19 cellular contexts compared by ENCODE assay signal in the genomic region with DNA sequence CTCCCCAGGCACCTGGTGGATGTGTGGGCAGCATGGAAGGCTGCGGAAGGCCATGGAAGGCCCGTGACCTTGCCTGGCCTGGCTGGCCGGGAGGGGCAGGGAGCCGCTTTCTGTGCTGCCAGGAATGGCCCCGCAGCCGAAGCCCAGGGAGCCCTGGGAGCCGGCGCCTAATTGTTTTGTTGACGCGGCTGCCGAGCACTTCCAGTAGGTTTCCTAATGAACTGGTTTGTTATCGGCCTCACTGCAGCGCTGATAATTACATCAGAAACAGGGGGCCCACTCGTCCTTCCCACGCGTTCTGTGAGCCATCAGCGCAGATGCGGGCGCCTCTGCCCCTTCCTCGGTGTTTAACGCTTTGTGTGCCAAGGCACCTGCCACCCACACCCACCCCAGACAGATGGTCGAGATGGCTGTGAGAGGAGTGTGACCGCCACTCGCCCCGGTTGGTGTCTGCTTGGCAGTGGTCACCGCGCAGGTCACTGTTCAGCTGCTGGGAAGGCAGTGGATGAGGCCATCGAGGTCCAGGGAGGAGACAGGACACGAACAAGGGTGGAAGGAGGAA.
A peak's percentile ranks its signal among the peaks of the same experiment; 100 is the strongest.
DNase-seq lines count a peak whose midpoint lies in the region; ATAC-seq, FAIRE-seq and TF ChIP-seq lines count a peak whose summit lies in the region.
"Had no signal": no experiment of that assay in that cellular context is flagged by ENCODE, and none has a peak within 500 bp of the region (broad histone marks: within the 10 kb centered on the region; RNA-seq: fewer than 3 reads in every experiment).

No MANE protein-coding gene starts in this region.

- peaks cover 31% of the 10 kb centered on the region for H3K36me3 Mint-ChIP-seq in nephron (ENCODE audit: low read depth)
- H3K36me3 Mint-ChIP-seq: natural killer cell treated with Interleukin-12 subunit alpha and Interleukin-12 subunit beta and Interleukin-15 and Interleukin-18, amount 100 ng/mL, for 72 hours had no signal

- no peak for TF ChIP-seq EP300 in H1 (IDR thresholded peaks at IDR 0.05; ENCODE audit: borderline replicate concordance in 1 of 2, low read depth in 2 of 2, low read length in 2 of 2)

- ATAC-seq in Right ventricle myocardium inferior (peak; percentile 58), HG02852 (IDR thresholded peaks at IDR 0.05; ENCODE audit: unreplicated experiment) (no peak), GM18873 (IDR thresholded peaks at IDR 0.05; ENCODE audit: low FRiP score, unreplicated experiment) (no peak)
- ATAC-seq: activated CD8-positive, alpha-beta memory T cell treated with anti-CD3 and anti-CD28 coated beads, Interleukin-2, amount 10 ng/mL, durations not matched to agents 7 days and 5 days; activated naive CD4-positive, alpha-beta T cell treated with anti-CD3 and anti-CD28 coated beads, Interleukin-2, amount 50 U/mL, for 72 hours; natural killer cell treated with Interleukin-12 subunit alpha and Interleukin-12 subunit beta and Interleukin-15 and Interleukin-18, amount 100 ng/mL, for 72 hours had no signal

- no peak overlapping the region for H3K4me2 ChIP-seq in H1 (ENCODE audit: insufficient read depth in 1 of 2, low read depth in 2 of 2, low read length in 2 of 2)

- H3K27ac Mint-ChIP-seq in nephron: peak overlapping the region in 2 of 3 experiments; percentile 76 to 78
- H3K27ac Mint-ChIP-seq: activated CD8-positive, alpha-beta memory T cell treated with anti-CD3 and anti-CD28 coated beads, Interleukin-2, amount 10 ng/mL, durations not matched to agents 7 days and 5 days; natural killer cell treated with Interleukin-12 subunit alpha and Interleukin-12 subunit beta and Interleukin-15 and Interleukin-18, amount 100 ng/mL, for 72 hours had no signal

- H4K8ac ChIP-seq in H1 (ENCODE audit: extremely low read depth, insufficient read depth, low read length): peak overlapping the region; percentile 31

- no peak overlapping the region for H4K91ac ChIP-seq in H1 (replicated peaks; ENCODE audit: insufficient read length, low read length)

- H2BK120ac ChIP-seq in H1 (replicated peaks; ENCODE audit: low read depth, low read length): no peak overlapping the region

- H3K79me2 ChIP-seq in H1 (ENCODE audit: control insufficient read depth in 1 of 2, insufficient read depth in 2 of 2, low read length in 2 of 2): no peaks in the 10 kb centered on the region

- H2BK15ac ChIP-seq in H1 (ENCODE audit: low read length): no peak overlapping the region

- H3K4me3 ChIP-seq in H1 (ENCODE audit: extremely low read depth in 1 of 4, insufficient read depth in 2 of 4, low read depth in 3 of 4, low read length in 4 of 4): no peak overlapping the region
- H3K4me3 ChIP-seq: SJSA1, upper lobe of left lung had no signal

- H3K4ac ChIP-seq in H1 (replicated peaks; ENCODE audit: insufficient read length, low read depth, low read length): peak overlapping the region; percentile 66

- H2AFZ ChIP-seq in H1 (ENCODE audit: low read length): no peak overlapping the region

- no peak for TF ChIP-seq POLR2A in H1 (IDR thresholded peaks at IDR 0.05; ENCODE audit: control extremely low read depth in 1 of 2, low read depth in 2 of 2, low read length in 2 of 2)

- 0 out of 8 replicates have a peak, but pooled peaks cover 0 to 3% (median 0%) of the 10 kb centered on the region in 4 experiments for H3K36me3 ChIP-seq in H1 (ENCODE audit: control insufficient read depth in 2 of 4, insufficient read depth in 4 of 4, low read length in 3 of 4)

- peak overlapping the region; percentile 68 for H2BK5ac ChIP-seq in H1 (ENCODE audit: low read depth, low read length)

- 0 out of 4 replicates have a peak, but pooled peaks cover 0 to 2% of the 10 kb centered on the region in 2 experiments for H3K9me3 ChIP-seq in H1 (ENCODE audit: insufficient read depth in 2 of 2, low read depth in 1 of 2, low read length in 1 of 2)
- H3K9me3 ChIP-seq: SJSA1 had no signal

- H3K27ac ChIP-seq in H1 (ENCODE audit: low read depth, low read length): peak overlapping the region; percentile 25; the same call in 1 of the 2 replicates
- H3K27ac ChIP-seq: SJSA1, upper lobe of left lung, VCaP had no signal

- 85% methylated on average over 27 of the region's 29 CpGs; no CpG with 5 or more reads in 1 of the 2 experiments for WGBS in H1 (ENCODE audit: extremely low coverage in 1 of 2, insufficient coverage in 1 of 2, insufficient read length in 1 of 2, insufficient replicate concordance in 2 of 2, low coverage in 1 of 2, low lambda C conversion rate in 2 of 2, missing lambda C conversion rate in 1 of 2), 2 experiments

- intact Hi-C loops in Right ventricle myocardium inferior (cut with DNase I): loop anchor here (5.0 kb wide), 1 partner anchor 44 kb away; no protein-coding TSS in a partner anchor
- intact Hi-C loops in cardiac septum (cut with DNase I): no loop called here

- no peak for TF ChIP-seq CTCF in H1 (IDR thresholded peaks at IDR 0.05; ENCODE audit: control extremely low read depth in 1 of 3, insufficient read depth in 1 of 3, low read depth in 1 of 3, low read length in 3 of 3)
- TF ChIP-seq CTCF in nephron (IDR thresholded peaks at IDR 0.05; ENCODE audit: unreplicated experiment in 3 of 3): no peak

- no peaks in the 10 kb centered on the region for H3K9me3 Mint-ChIP-seq in nephron
- H3K9me3 Mint-ChIP-seq: natural killer cell treated with Interleukin-12 subunit alpha and Interleukin-12 subunit beta and Interleukin-15 and Interleukin-18, amount 100 ng/mL, for 72 hours had no signal

- DNase-seq in Right ventricle myocardium inferior (ENCODE audit: missing footprints): no peak
- DNase-seq in cardiac septum (ENCODE audit: low spot score): no peak
- DNase-seq in H1 (ENCODE audit: low read depth in 1 of 2, low spot score in 2 of 2): no peak
- DNase-seq in activated gamma-delta T cell treated with Interleukin-2 at 50 U/mL for 16 hours: no peak
- DNase-seq in NCI-H1930 (lab: John Stamatoyannopoulos, UW): no peak
- DNase-seq: ACHN; activated CD8-positive, alpha-beta memory T cell treated with anti-CD3 and anti-CD28 coated beads, Interleukin-2, amount 10 ng/mL, durations not matched to agents 7 days and 5 days; dermis blood vessel endothelial cell; NCI-H526 treated with DMSO at 0.1 percent for 48 hours; stimulated activated CD4-positive, alpha-beta T cell treated with anti-CD3 and anti-CD28 coated beads, Interleukin-12 subunit alpha, Interleukin-12 subunit beta, amount 100 ng/mL, for 4 hours had no signal

- H3K79me1 ChIP-seq in H1 (ENCODE audit: low read depth, low read length): no peaks in the 10 kb centered on the region

- peaks cover 0 to 3% (median 1%) of the 10 kb centered on the region in 4 experiments; a peak in 2 of 7 replicates for H3K4me1 ChIP-seq in H1 (replicated peaks in 1 of 4; ENCODE audit: control insufficient read depth in 3 of 4, insufficient read depth in 4 of 4, low read length in 3 of 4)
- H3K4me1 ChIP-seq: SJSA1 had no signal

- POLR2A ChIA-PET in H1 (lab: Charles Lee; ENCODE audit: partially characterized antibody): no interaction called here

- H3K23me2 ChIP-seq in H1 (ENCODE audit: low read depth, low read length): no peaks in the 10 kb centered on the region

- H3K14ac ChIP-seq in H1 (ENCODE audit: insufficient read length): no peak overlapping the region

- CTCF ChIA-PET in H1 (lab: Charles Lee; ENCODE audit: partially characterized antibody): interaction anchor here (1.0 to 1.9 kb wide), 3 partner anchors 16 to 64 kb away, joined by 3 to 5 read pairs (median 4); no protein-coding TSS in a partner anchor

- no peak overlapping the region for H3K9ac ChIP-seq in H1 (replicated peaks in 1 of 4; ENCODE audit: extremely low read depth in 1 of 4, low read depth in 3 of 4, low read length in 3 of 4)

- no peak overlapping the region for H3K18ac ChIP-seq in H1 (ENCODE audit: extremely low read depth, low read length)

- H2BK12ac ChIP-seq in H1 (ENCODE audit: low read depth, low read length): 0 out of 2 replicates have a peak overlapping the region, but pooled peaks have one; percentile 33

- H4K20me1 ChIP-seq in H1 (replicated peaks in 1 of 2; ENCODE audit: control insufficient read depth in 1 of 2, insufficient read depth in 2 of 2, low read length in 2 of 2): no peaks in the 10 kb centered on the region

- H2BK20ac ChIP-seq in H1 (ENCODE audit: low read length): no peak overlapping the region; the same call in 1 of the 2 replicates

- no peak overlapping the region for H4K5ac ChIP-seq in H1 (ENCODE audit: insufficient read length, low read depth, low read length)

- no peaks in the 10 kb centered on the region for H3K27me3 Mint-ChIP-seq in nephron (ENCODE audit: low read depth)
- H3K27me3 Mint-ChIP-seq: activated CD8-positive, alpha-beta memory T cell treated with anti-CD3 and anti-CD28 coated beads, Interleukin-2, amount 10 ng/mL, durations not matched to agents 7 days and 5 days; natural killer cell treated with Interleukin-12 subunit alpha and Interleukin-12 subunit beta and Interleukin-15 and Interleukin-18, amount 100 ng/mL, for 72 hours had no signal

- no peak for TF ChIP-seq RAD21 in H1 (IDR thresholded peaks at IDR 0.05 in 1 of 2, conservative IDR thresholded peaks at IDR 0.05 in 1 of 2; ENCODE audit: low read depth in 2 of 2, low read length in 2 of 2)

- H3K27me3 ChIP-seq in H1 (replicated peaks in 1 of 4; ENCODE audit: control insufficient read depth in 3 of 4, extremely low read depth in 1 of 4, insufficient read depth in 3 of 4, low read length in 3 of 4): no peaks in the 10 kb centered on the region
- H3K27me3 ChIP-seq: SJSA1, upper lobe of left lung had no signal

- peak overlapping the region in 2 of 3 experiments; percentile 12 to 22 for H3K4me3 Mint-ChIP-seq in nephron
- H3K4me3 Mint-ChIP-seq: activated CD8-positive, alpha-beta memory T cell treated with anti-CD3 and anti-CD28 coated beads, Interleukin-2, amount 10 ng/mL, durations not matched to agents 7 days and 5 days; natural killer cell treated with Interleukin-12 subunit alpha and Interleukin-12 subunit beta and Interleukin-15 and Interleukin-18, amount 100 ng/mL, for 72 hours had no signal

- H2AK5ac ChIP-seq in H1 (ENCODE audit: low read depth, low read length): no peak overlapping the region

- no peak for FAIRE-seq in H1 (lab: Jason Lieb, UNC)
- FAIRE-seq: D721Med had no signal

- no peak overlapping the region for H3K23ac ChIP-seq in H1 (ENCODE audit: insufficient read length)

- H3K56ac ChIP-seq in H1 (replicated peaks; ENCODE audit: insufficient read length, low read depth, low read length): no peak overlapping the region

- peaks cover 39% of the 10 kb centered on the region for H3K4me1 Mint-ChIP-seq in nephron
- H3K4me1 Mint-ChIP-seq: activated CD8-positive, alpha-beta memory T cell treated with anti-CD3 and anti-CD28 coated beads, Interleukin-2, amount 10 ng/mL, durations not matched to agents 7 days and 5 days had no signal

TF ChIP-seq in H1, 55 proteins besides CTCF, POLR2A, EP300 and RAD21 (continues in another document):
- TF ChIP-seq KDM5A (IDR thresholded peaks at IDR 0.05; ENCODE audit: low read length) (no peak), FOSL1 (IDR thresholded peaks at IDR 0.05; ENCODE audit: insufficient read depth, low read depth, low read length) (no peak), SP4 (IDR thresholded peaks at IDR 0.05; ENCODE audit: low read length) (no peak), TEAD4 (IDR thresholded peaks at IDR 0.05; ENCODE audit: low read depth, low read length) (no peak), TAF1 (IDR thresholded peaks at IDR 0.05; ENCODE audit: low read depth, low read length) (no peak), CREB1 (IDR thresholded peaks at IDR 0.05) (no peak)
